8 cellular contexts compared by ENCODE assay signal in genomic region chr2:75466708-75467311, GRCh38.
DNase-seq lines count a peak whose midpoint lies in the region; ATAC-seq and TF ChIP-seq lines count a peak whose summit lies in the region.

No MANE protein-coding gene starts in this region.

- H3F3A ChIP-seq in smooth muscle cell (ENCODE audit: low read depth): no peaks in the 10 kb centered on the region

- peak; percentile 49 to 58 for DNase-seq in Caco-2
- DNase-seq in NCI-H446 treated with DMSO at 0.1 percent for 48 hours (lab: John Stamatoyannopoulos, UW): peak; percentile 8
- peak; percentile 88 for DNase-seq in endodermal cell
- no peak for DNase-seq in smooth muscle cell (lab: John Stamatoyannopoulos, UW; ENCODE audit: unreplicated experiment)
- DNase-seq in NK-92 treated with Interleukin-12 subunit alpha and Interleukin-12 subunit beta, amount 100 ng/mL, for 24 hours (lab: John Stamatoyannopoulos, UW): no peak
- no peak for DNase-seq in stimulated activated CD4-positive, alpha-beta T cell treated with anti-CD3 and anti-CD28 coated beads, Interleukin-1b, Interleukin-23, amount 100 ng/mL, for 48 hours

- no peaks in the 10 kb centered on the region for H3K4me1 ChIP-seq in Caco-2
- peaks cover 6% of the 10 kb centered on the region for H3K4me1 ChIP-seq in endodermal cell (ENCODE audit: control insufficient read depth, insufficient read depth, low read length)
- H3K4me1 ChIP-seq in smooth muscle cell (ENCODE audit: low read depth): peaks cover 10% of the 10 kb centered on the region

- POLR2A ChIA-PET in Caco-2 (lab: Charles Lee): no interaction called here

- H3K36me3 Mint-ChIP-seq in Caco-2 (ENCODE audit: insufficient read depth, unreplicated experiment): no peaks in the 10 kb centered on the region
- H3K36me3 Mint-ChIP-seq in endodermal cell (ENCODE audit: low read depth): no peaks in the 10 kb centered on the region

- H3K27me3 ChIP-seq in Caco-2 (replicated peaks; ENCODE audit: control insufficient read depth, insufficient read depth, low read length) (no peaks in the 10 kb centered on the region), endodermal cell (ENCODE audit: control insufficient read depth, insufficient read depth, low read length, poor library complexity, severe bottlenecking) (peaks cover 7% of the 10 kb centered on the region), smooth muscle cell (ENCODE audit: low read depth) (peaks cover 7% of the 10 kb centered on the region)

- H3K27me3 Mint-ChIP-seq in Caco-2 (ENCODE audit: insufficient read depth, unreplicated experiment) (peaks cover 13% of the 10 kb centered on the region), endodermal cell (ENCODE audit: insufficient read depth) (no peaks in the 10 kb centered on the region)

- H3K27ac Mint-ChIP-seq in Caco-2 (ENCODE audit: unreplicated experiment) (no peak overlapping the region), endodermal cell (no peak overlapping the region)

- no peak overlapping the region for H2AFZ ChIP-seq in smooth muscle cell (ENCODE audit: low read depth)

- H3K9ac ChIP-seq in endodermal cell (ENCODE audit: extremely low read depth, low read length, poor library complexity, severe bottlenecking) (no peak overlapping the region), smooth muscle cell (ENCODE audit: low read depth) (no peak overlapping the region)

- H3K36me3 ChIP-seq in Caco-2 (ENCODE audit: control insufficient read depth, insufficient read depth, low read length) (no peaks in the 10 kb centered on the region), endodermal cell (ENCODE audit: control insufficient read depth, insufficient read depth, low read length) (no peaks in the 10 kb centered on the region), smooth muscle cell (ENCODE audit: low read depth) (no peaks in the 10 kb centered on the region)

- H3K27ac ChIP-seq in endodermal cell (ENCODE audit: low read depth, low read length) (no peak overlapping the region), smooth muscle cell (ENCODE audit: low read depth) (no peak overlapping the region)

- TF ChIP-seq CTCF in Caco-2 (IDR thresholded peaks at IDR 0.05; ENCODE audit: insufficient read depth in 1 of 2, low read depth in 1 of 2, low read length in 1 of 2, severe bottlenecking in 1 of 2, unreplicated experiment in 1 of 2): peak; percentile 45 to 60
- TF ChIP-seq CTCF in endodermal cell (conservative IDR thresholded peaks at IDR 0.05): peak; percentile 86
- TF ChIP-seq CTCF in smooth muscle cell (IDR thresholded peaks at IDR 0.05; ENCODE audit: borderline replicate concordance, insufficient read depth, poor library complexity, severe bottlenecking): peak; percentile 57

- 61 to 100% methylated on average over 1 to 3 of the region's 3 CpGs for WGBS in endodermal cell (ENCODE audit: insufficient coverage in 1 of 2, insufficient read length in 1 of 2), 2 experiments
- WGBS in smooth muscle cell (ENCODE audit: low lambda C conversion rate): 52% methylated on average over 3 of the region's 3 CpGs

- no peak overlapping the region for H3K4me2 ChIP-seq in smooth muscle cell

- no peak overlapping the region for H3K4me3 ChIP-seq in Caco-2 (ENCODE audit: low read depth, low read length)
- H3K4me3 ChIP-seq in endodermal cell (ENCODE audit: low read length): no peak overlapping the region
- H3K4me3 ChIP-seq in smooth muscle cell: no peak overlapping the region

- intact Hi-C loops in Caco-2 (cut with micrococcal nuclease; ENCODE audit: unreplicated experiment): no loop called here

- no peaks in the 10 kb centered on the region for H3K79me2 ChIP-seq in smooth muscle cell (ENCODE audit: low read depth)

- no peaks in the 10 kb centered on the region for H4K20me1 ChIP-seq in smooth muscle cell (ENCODE audit: low read depth)

- no peaks in the 10 kb centered on the region for H3K9me3 ChIP-seq in Caco-2
- no peaks in the 10 kb centered on the region for H3K9me3 ChIP-seq in endodermal cell (ENCODE audit: control insufficient read depth, low read length)
- no peaks in the 10 kb centered on the region for H3K9me3 ChIP-seq in smooth muscle cell (replicated peaks; ENCODE audit: low read depth)

- ATAC-seq in GM21526 (IDR thresholded peaks at IDR 0.05; ENCODE audit: low FRiP score, unreplicated experiment) (peak; percentile 52), GM19463 (IDR thresholded peaks at IDR 0.05; ENCODE audit: unreplicated experiment) (no peak)

- H3K4me1 Mint-ChIP-seq in Caco-2 (ENCODE audit: low read depth, unreplicated experiment): no peaks in the 10 kb centered on the region
- H3K4me1 Mint-ChIP-seq in endodermal cell: peaks cover 24% of the 10 kb centered on the region

- CTCF ChIA-PET in Caco-2 (lab: Charles Lee): interaction anchor here (1.6 to 2.4 kb wide), 2 partner anchors 13 to 161 kb away, joined by 7 to 16 read pairs; no protein-coding TSS in a partner anchor

- no TSS peak for BruUV-seq in Caco-2 (replicated peaks; lab: Mats Ljungman, UMichigan)

- H3K9me3 Mint-ChIP-seq in Caco-2 (ENCODE audit: unreplicated experiment) (no peaks in the 10 kb centered on the region), endodermal cell (no peaks in the 10 kb centered on the region)

- no peak overlapping the region for H3K4me3 Mint-ChIP-seq in Caco-2 (ENCODE audit: unreplicated experiment)
- no peak overlapping the region for H3K4me3 Mint-ChIP-seq in endodermal cell

Comparison
In these comparisons a context has a peak if more than half of its experiments do, and no peak if none do; other contexts are left out.
1. DNase-seq: peak in Caco-2 (2 of 2), NCI-H446 treated with DMSO at 0.1 percent for 48 hours (single experiment) and endodermal cell (single experiment); none in smooth muscle cell (single experiment), NK-92 treated with Interleukin-12 subunit alpha and Interleukin-12 subunit beta, amount 100 ng/mL, for 24 hours (single experiment) and stimulated activated CD4-positive, alpha-beta T cell treated with anti-CD3 and anti-CD28 coated beads, Interleukin-1b, Interleukin-23, amount 100 ng/mL, for 48 hours (single experiment).
2. Peak in every context shown above with its lines, with median percentiles within 50 percentile points of each other: CTCF ChIP-seq.